ENCODE assay signal across 1 cellular context in the genomic region with DNA sequence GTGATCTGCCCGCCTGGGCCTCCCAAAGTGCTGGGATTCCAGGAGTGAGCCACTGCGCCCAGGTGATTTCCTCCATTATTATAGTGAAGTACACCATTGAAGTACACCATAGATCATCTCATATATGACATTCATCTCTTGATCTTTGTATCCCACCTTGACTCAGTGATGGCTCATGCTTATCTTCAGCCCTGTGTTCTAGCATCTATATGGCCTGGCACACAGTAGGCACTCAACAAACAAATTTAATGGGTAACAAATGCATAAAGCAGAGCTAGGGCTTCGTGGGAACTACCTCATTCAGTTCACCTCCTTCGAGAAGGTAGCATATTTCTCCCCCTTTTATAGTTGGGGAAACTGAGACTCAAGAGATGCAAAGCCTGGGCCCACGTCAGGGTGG.
TF ChIP-seq lines count a peak whose summit lies in the region.

No MANE protein-coding gene starts in this region.

TF ChIP-seq in endothelial cell of umbilical vein, 7 proteins besides CTCF, POLR2A, EP300 and RAD21:
- TF ChIP-seq GATA2 (IDR thresholded peaks at IDR 0.05; ENCODE audit: insufficient read depth, insufficient read length, low read depth, low read length) (no peak), EZH2 (IDR thresholded peaks at IDR 0.05; ENCODE audit: borderline replicate concordance, low read depth, low read length, severe bottlenecking) (no peak), POLR2AphosphoS5 (IDR thresholded peaks at IDR 0.05; ENCODE audit: insufficient read depth, low read depth, low read length) (no peak), JUN (IDR thresholded peaks at IDR 0.05; ENCODE audit: borderline replicate concordance, insufficient read depth, insufficient read length, low read depth) (no peak), FOS (IDR thresholded peaks at IDR 0.05; ENCODE audit: borderline replicate concordance, insufficient read depth, low read length) (no peak), MAX (IDR thresholded peaks at IDR 0.05; ENCODE audit: insufficient read depth, insufficient read length) (no peak), MYC (IDR thresholded peaks at IDR 0.05; ENCODE audit: low read depth, low read length) (no peak)
